Comparison of ENCODE assay signal across 8 cellular contexts in the genomic region with DNA sequence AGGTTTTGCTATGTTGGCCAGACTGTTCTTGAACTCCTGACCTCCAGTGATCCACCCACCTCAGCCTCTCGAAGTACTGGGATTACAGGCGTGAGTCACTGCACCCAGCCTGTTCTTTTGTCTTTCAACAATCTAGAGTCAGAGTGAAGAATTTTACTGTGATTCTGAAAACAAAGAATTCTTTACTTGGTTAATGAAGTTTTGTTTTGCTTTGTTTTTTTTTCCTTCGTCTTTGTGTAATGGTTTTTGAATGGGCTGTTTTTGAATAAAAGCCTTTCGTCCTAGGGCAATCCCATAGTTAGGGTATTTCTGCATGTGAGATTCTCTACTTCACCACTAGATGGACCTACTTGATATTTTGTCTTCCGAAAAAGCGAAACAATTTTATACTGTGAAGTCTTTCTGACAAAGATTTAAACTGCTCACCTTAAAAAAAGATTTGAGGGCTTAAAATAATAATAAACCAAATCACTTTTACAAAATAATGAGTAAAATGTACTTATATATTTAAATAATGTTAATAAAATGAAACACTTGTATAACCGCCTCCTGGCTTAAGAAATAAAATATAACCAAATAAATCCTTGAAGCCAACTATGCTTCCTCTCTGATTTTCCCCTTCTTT. TPM values are rescaled to one million over a fixed set of nuclear protein-coding genes. Genes with fewer than 3 reads are reported as not detected.
DNase-seq lines count a peak whose midpoint lies in the region; ATAC-seq and TF ChIP-seq lines count a peak whose summit lies in the region.

No MANE protein-coding gene starts in this region.

- no peak overlapping the region for H3K14ac ChIP-seq in IMR-90 (replicated peaks; ENCODE audit: low read depth, low read length)

- H3K36me3 ChIP-seq in IMR-90 (ENCODE audit: control insufficient read depth, insufficient read depth, low read length): no peaks in the 10 kb centered on the region
- no peaks in the 10 kb centered on the region for H3K36me3 ChIP-seq in esophagus squamous epithelium

- H2AK9ac ChIP-seq in IMR-90 (replicated peaks; ENCODE audit: low read depth, low read length, poor library complexity): no peak overlapping the region

- no CpG with 5 or more reads among the region's 7 CpGs for WGBS in IMR-90 (ENCODE audit: extremely low coverage in 2 of 2, insufficient read length in 1 of 2), 2 experiments
- 18 to 23% methylated on average over 7 of the region's 7 CpGs for WGBS in esophagus squamous epithelium, 2 donors

- CTCF ChIA-PET in IMR-90 (lab: Yijun Ruan, JAX): interaction anchor here (1.2 kb wide), 1 partner anchor 285 kb away, joined by 3 read pairs; no protein-coding TSS in a partner anchor

- H3K27ac Mint-ChIP-seq in activated naive CD8-positive, alpha-beta T cell treated with anti-CD3 and anti-CD28 coated beads, Interleukin-2, amount 10 ng/mL, durations not matched to agents 7 days and 5 days: no peak overlapping the region
- H3K27ac Mint-ChIP-seq in activated naive CD8-positive, alpha-beta T cell treated with anti-CD3 and anti-CD28 coated beads for 36 hours: no peak overlapping the region
- H3K27ac Mint-ChIP-seq in neural crest cell (ENCODE audit: unreplicated experiment): no peak overlapping the region

- 0 out of 2 replicates have a peak overlapping the region, but pooled peaks have one; percentile 50 for H3K4me2 ChIP-seq in IMR-90 (ENCODE audit: low read depth, low read length)

- BruUV-seq in IMR-90 (replicated peaks; lab: Mats Ljungman, UMichigan): no TSS peak

- H2BK5ac ChIP-seq in IMR-90 (ENCODE audit: low read depth, low read length, poor library complexity, severe bottlenecking): no peak overlapping the region

- POLR2A ChIA-PET in activated naive CD8-positive, alpha-beta T cell treated with anti-CD3 and anti-CD28 coated beads, Interleukin-2, amount 10 ng/mL, durations not matched to agents 7 days and 5 days (lab: Charles Lee): no interaction called here
- POLR2A ChIA-PET in IMR-90 (lab: Charles Lee; ENCODE audit: unreplicated experiment): no interaction called here

- TF ChIP-seq RAD21 in IMR-90 (IDR thresholded peaks at IDR 0.05; ENCODE audit: low read length): peak; percentile 47

- no peak for TF ChIP-seq POLR2A in IMR-90 (IDR thresholded peaks at IDR 0.05; ENCODE audit: low read depth, low read length)
- no peak for TF ChIP-seq POLR2A in esophagus squamous epithelium (IDR thresholded peaks at IDR 0.05)

- H3K9me3 ChIP-seq in IMR-90 (ENCODE audit: control insufficient read depth, insufficient read depth, low read length): no peaks in the 10 kb centered on the region
- no peaks in the 10 kb centered on the region for H3K9me3 ChIP-seq in esophagus squamous epithelium

- no peak overlapping the region for H3K18ac ChIP-seq in IMR-90 (ENCODE audit: low read depth, low read length)

- TF ChIP-seq CTCF in IMR-90 (conservative IDR thresholded peaks at IDR 0.05; ENCODE audit: low read depth, low read length): peak; percentile 67
- peak; percentile 64 to 91 (median 82) for TF ChIP-seq CTCF in esophagus squamous epithelium (IDR thresholded peaks at IDR 0.05)
- peak; percentile 80 for TF ChIP-seq CTCF in neural crest cell (conservative IDR thresholded peaks at IDR 0.05)

- in situ Hi-C loops in IMR-90 (cut with MboI; ENCODE audit: low sequenced_read_pairs): no loop called here

- no peak overlapping the region for H4K91ac ChIP-seq in IMR-90 (ENCODE audit: insufficient read depth, low read depth, low read length)

- peaks cover 3% of the 10 kb centered on the region for H3K27me3 ChIP-seq in IMR-90 (ENCODE audit: control insufficient read depth, insufficient read depth, low read length)
- H3K27me3 ChIP-seq in esophagus squamous epithelium: no peaks in the 10 kb centered on the region

- H2AFZ ChIP-seq in IMR-90 (replicated peaks; ENCODE audit: low read length, poor library complexity): no peak overlapping the region

- no peak overlapping the region for H4K5ac ChIP-seq in IMR-90 (ENCODE audit: low read depth, low read length)

- H3K79me1 ChIP-seq in IMR-90 (ENCODE audit: low read depth in 1 of 2, low read length in 2 of 2): no peaks in the 10 kb centered on the region

- intact Hi-C loops in IMR-90 (cut with micrococcal nuclease) (loop anchor here (1.0 to 5.0 kb wide), 3 partner anchors 70 to 1258 kb away; no protein-coding TSS in a partner anchor), esophagus squamous epithelium (cut with DNase I) (no loop called here), posterior vena cava (cut with DNase I) (no loop called here)

- no peak overlapping the region for H4K8ac ChIP-seq in IMR-90 (ENCODE audit: low read depth in 2 of 2, low read length in 2 of 2)

- no peak overlapping the region for H3K4ac ChIP-seq in IMR-90 (ENCODE audit: low read depth, low read length)

- H3K9ac ChIP-seq in IMR-90 (ENCODE audit: low read depth, low read length): no peak overlapping the region

- H3K4me3 ChIP-seq in IMR-90 (ENCODE audit: insufficient read depth, low read depth, low read length) (no peak overlapping the region), esophagus squamous epithelium (no peak overlapping the region)

- no peak overlapping the region for H3K56ac ChIP-seq in IMR-90 (ENCODE audit: extremely low read depth, insufficient read depth, low read length)

- no peak overlapping the region for H2BK120ac ChIP-seq in IMR-90 (ENCODE audit: low read depth, low read length)

- peaks cover 3% of the 10 kb centered on the region for H3K4me1 Mint-ChIP-seq in activated naive CD8-positive, alpha-beta T cell treated with anti-CD3 and anti-CD28 coated beads, Interleukin-2, amount 10 ng/mL, durations not matched to agents 7 days and 5 days
- H3K4me1 Mint-ChIP-seq in activated naive CD8-positive, alpha-beta T cell treated with anti-CD3 and anti-CD28 coated beads for 36 hours: peaks cover 4% of the 10 kb centered on the region
- H3K4me1 Mint-ChIP-seq in neural crest cell: peaks cover 21% of the 10 kb centered on the region

- no peaks in the 10 kb centered on the region for H4K20me1 ChIP-seq in IMR-90 (ENCODE audit: insufficient read depth, low read length)

- peaks cover 4% of the 10 kb centered on the region for H3K9me3 Mint-ChIP-seq in activated naive CD8-positive, alpha-beta T cell treated with anti-CD3 and anti-CD28 coated beads, Interleukin-2, amount 10 ng/mL, durations not matched to agents 7 days and 5 days
- H3K9me3 Mint-ChIP-seq in activated naive CD8-positive, alpha-beta T cell treated with anti-CD3 and anti-CD28 coated beads for 36 hours: peaks cover 1% of the 10 kb centered on the region
- H3K9me3 Mint-ChIP-seq in neural crest cell: peaks cover 2% of the 10 kb centered on the region

- no peak overlapping the region for H2BK20ac ChIP-seq in IMR-90 (ENCODE audit: low read depth, low read length)

- peaks cover 4% of the 10 kb centered on the region for H3K36me3 Mint-ChIP-seq in activated naive CD8-positive, alpha-beta T cell treated with anti-CD3 and anti-CD28 coated beads, Interleukin-2, amount 10 ng/mL, durations not matched to agents 7 days and 5 days
- H3K36me3 Mint-ChIP-seq in activated naive CD8-positive, alpha-beta T cell treated with anti-CD3 and anti-CD28 coated beads for 36 hours: peaks cover 1% of the 10 kb centered on the region
- peaks cover 4% of the 10 kb centered on the region for H3K36me3 Mint-ChIP-seq in neural crest cell (ENCODE audit: low read depth)

- DNase-seq in activated naive CD8-positive, alpha-beta T cell treated with anti-CD3 and anti-CD28 coated beads, Interleukin-2, amount 10 ng/mL, durations not matched to agents 7 days and 5 days: no peak
- no peak for DNase-seq in activated naive CD8-positive, alpha-beta T cell treated with anti-CD3 and anti-CD28 coated beads for 36 hours
- DNase-seq in IMR-90: peak; percentile 48
- peak; percentile 43 for DNase-seq in SHP77 treated with DMSO at 0.1 percent for 48 hours (lab: John Stamatoyannopoulos, UW)
- no peak for DNase-seq in esophagus squamous epithelium (lab: John Stamatoyannopoulos, UW)
- DNase-seq in neural crest cell (ENCODE audit: low read depth, low spot score): no peak
- DNase-seq in posterior vena cava (ENCODE audit: low spot score): no peak

- no peak overlapping the region for H3K4me3 Mint-ChIP-seq in activated naive CD8-positive, alpha-beta T cell treated with anti-CD3 and anti-CD28 coated beads, Interleukin-2, amount 10 ng/mL, durations not matched to agents 7 days and 5 days
- no peak overlapping the region for H3K4me3 Mint-ChIP-seq in activated naive CD8-positive, alpha-beta T cell treated with anti-CD3 and anti-CD28 coated beads for 36 hours
- H3K4me3 Mint-ChIP-seq in neural crest cell: no peak overlapping the region

- H3K27ac ChIP-seq in IMR-90 (ENCODE audit: insufficient read depth, low read length): no peak overlapping the region
- H3K27ac ChIP-seq in esophagus squamous epithelium: peak overlapping the region in 2 of 4 donors; percentile 64 to 72

- H3K4me1 ChIP-seq in IMR-90 (ENCODE audit: control insufficient read depth, insufficient read depth, low read length) (no peaks in the 10 kb centered on the region), esophagus squamous epithelium (peaks cover 0 to 36% (median 4%) of the 10 kb centered on the region in 3 donors)

- no peaks in the 10 kb centered on the region for H3K9me1 ChIP-seq in IMR-90 (ENCODE audit: insufficient read depth, low read length)

- H2BK15ac ChIP-seq in IMR-90 (ENCODE audit: low read depth, low read length): no peak overlapping the region

- no peak overlapping the region for H2AK5ac ChIP-seq in IMR-90 (ENCODE audit: low read depth, low read length)

- dilution Hi-C loops in IMR-90 (cut with HindIII; ENCODE audit: low sequenced_read_pairs, unreplicated experiment): no loop called here

- no peaks in the 10 kb centered on the region for H3K27me3 Mint-ChIP-seq in activated naive CD8-positive, alpha-beta T cell treated with anti-CD3 and anti-CD28 coated beads, Interleukin-2, amount 10 ng/mL, durations not matched to agents 7 days and 5 days
- peaks cover 4% of the 10 kb centered on the region for H3K27me3 Mint-ChIP-seq in activated naive CD8-positive, alpha-beta T cell treated with anti-CD3 and anti-CD28 coated beads for 36 hours
- no peaks in the 10 kb centered on the region for H3K27me3 Mint-ChIP-seq in neural crest cell (ENCODE audit: low read depth)

- peak; percentile 60 for ATAC-seq in activated naive CD8-positive, alpha-beta T cell treated with anti-CD3 and anti-CD28 coated beads, Interleukin-2, amount 10 ng/mL, durations not matched to agents 7 days and 5 days (ENCODE audit: low read depth)
- ATAC-seq in IMR-90 (ENCODE audit: low read depth) (peak; percentile 94), HG03520 (IDR thresholded peaks at IDR 0.05; ENCODE audit: unreplicated experiment) (no peak)

- H3K23ac ChIP-seq in IMR-90 (ENCODE audit: low read depth, low read length): no peak overlapping the region

RNA-seq across cellular contexts. Expression of a gene that starts 43.4 kb away (rescaled TPM):
- 10 to 100 TPM; 24.8 to 25.5 TPM for total RNA-seq in activated naive CD8-positive, alpha-beta T cell treated with anti-CD3 and anti-CD28 coated beads, Interleukin-2, amount 10 ng/mL, durations not matched to agents 7 days and 5 days
- total RNA-seq in activated naive CD8-positive, alpha-beta T cell treated with anti-CD3 and anti-CD28 coated beads for 36 hours: 10 to 100 TPM; 22.6 to 25.0 TPM
- total RNA-seq in IMR-90 (2012; rRNA removed) (21.3 and 44.2 TPM in 2 replicates), esophagus squamous epithelium (10 to 100 TPM; 43.6 to 75.8 (median 56.8) TPM), neural crest cell (76.4 and 81.1 TPM in 2 replicates), posterior vena cava (10 to 100 TPM; 21.5 to 27.4 TPM)
- 17.8 and 21.7 TPM in 2 replicates for polyA plus RNA-seq in IMR-90 (2012; rRNA removed)
- polyA plus RNA-seq in IMR-90 (2012; cell fraction: cytosol; rRNA removed): 2.9 and 6.6 TPM in 2 replicates
- 2.6 and 10.8 TPM in 2 replicates for polyA plus RNA-seq in IMR-90 (2012; cell fraction: nucleus; rRNA removed; ENCODE audit: low replicate concordance)

Comparison
In these comparisons a context has a peak if more than half of its experiments do, and no peak if none do; other contexts are left out.
1. DNase-seq: peak in IMR-90 (single experiment) and SHP77 treated with DMSO at 0.1 percent for 48 hours (single experiment); none in activated naive CD8-positive, alpha-beta T cell treated with anti-CD3 and anti-CD28 coated beads, Interleukin-2, amount 10 ng/mL, durations not matched to agents 7 days and 5 days (single experiment), activated naive CD8-positive, alpha-beta T cell treated with anti-CD3 and anti-CD28 coated beads for 36 hours (single experiment), esophagus squamous epithelium (single experiment), neural crest cell (single experiment) and posterior vena cava (single experiment).
2. Peak in every context shown above with its lines, with median percentiles within 50 percentile points of each other: CTCF ChIP-seq.